In the genomic region with DNA sequence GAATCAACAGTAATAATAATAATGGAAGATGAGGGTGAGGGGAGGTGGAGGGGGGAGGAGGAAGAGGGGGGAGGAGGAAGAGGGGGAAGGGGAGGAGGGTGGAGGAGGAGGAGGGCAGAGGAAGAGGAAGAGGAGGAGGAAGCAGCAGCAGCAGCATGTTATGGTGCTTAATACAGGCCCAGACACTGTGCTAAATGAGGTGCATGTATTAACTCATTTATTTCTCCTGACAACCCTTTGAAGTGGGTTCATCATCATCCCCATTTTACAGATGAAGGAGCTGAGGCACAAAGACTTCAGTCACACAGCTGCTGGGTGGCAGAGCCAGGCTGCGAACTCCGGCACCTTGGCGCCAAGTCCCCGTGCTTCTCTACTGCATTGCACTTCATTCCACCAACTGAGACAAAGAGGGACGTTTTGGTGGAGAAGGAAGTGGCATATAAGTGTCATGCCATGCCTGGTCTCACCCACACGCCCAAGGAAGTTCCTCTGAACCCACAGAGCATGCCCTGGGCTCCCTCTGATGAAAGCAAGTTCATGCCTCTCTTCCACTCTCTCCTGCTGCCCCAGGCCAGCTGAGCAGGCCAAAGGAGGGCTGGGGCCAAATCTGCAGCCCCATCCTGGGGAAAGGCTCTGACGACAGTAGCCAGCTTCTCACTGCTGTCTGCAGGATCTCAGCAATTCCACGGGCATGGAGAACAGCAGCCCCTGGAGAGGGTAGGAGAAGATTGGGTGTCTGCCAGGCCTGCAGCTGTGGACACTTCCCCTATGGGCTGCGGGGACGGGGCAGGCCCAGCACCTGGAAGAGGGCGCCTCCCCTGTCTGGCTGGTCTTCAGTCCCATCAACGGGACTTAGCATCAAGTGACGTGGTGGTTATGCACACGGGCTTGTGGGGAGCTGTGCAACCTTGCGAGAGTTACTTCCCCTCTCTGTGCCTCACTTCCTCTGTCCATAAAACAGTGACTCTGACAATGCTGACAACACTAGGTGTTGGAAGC, we compare ENCODE assay signal across 1 cellular context.
A peak's percentile ranks its signal among the peaks of the same experiment; 100 is the strongest.
TF ChIP-seq lines count a peak whose summit lies in the region.

No MANE protein-coding gene starts in this region.

TF ChIP-seq in HepG2, 621 proteins besides CTCF, POLR2A, EP300 and RAD21:
- TF ChIP-seq ZNF768 (CRISPR knock-in tag; IDR thresholded peaks at IDR 0.05) (peak; percentile 88), ZNF629 (CRISPR knock-in tag; conservative IDR thresholded peaks at IDR 0.05) (peak; percentile 33; the same call in 1 of the 2 replicates), TAF15 (IDR thresholded peaks at IDR 0.05; ENCODE audit: low read depth, low read length, poor library complexity, severe bottlenecking) (no peak), SIX4 (CRISPR knock-in tag; IDR thresholded peaks at IDR 0.05) (no peak), HNRNPK (IDR thresholded peaks at IDR 0.05; ENCODE audit: low read depth, low read length, poor library complexity, severe bottlenecking) (peak; percentile 79), CHCHD3 (CRISPR knock-in tag; IDR thresholded peaks at IDR 0.05) (0 out of 2 replicates have a peak, but pooled peaks have one; percentile 27)
TF ChIP-seq in HepG2: peak in this region for 4.
